In genomic region chr20:10573273-10573950, GRCh38 we compare ENCODE assay signal across 23 cellular contexts.
A peak's percentile ranks its signal among the peaks of the same experiment; 100 is the strongest.
DNase-seq lines count a peak whose midpoint lies in the region; ATAC-seq, FAIRE-seq and TF ChIP-seq lines count a peak whose summit lies in the region.
"Had no signal": no experiment of that assay in that cellular context is flagged by ENCODE, and none has a peak within 500 bp of the region (broad histone marks: within the 10 kb centered on the region; RNA-seq: fewer than 3 reads in every experiment).

No MANE protein-coding gene starts in this region.

- no peaks in the 10 kb centered on the region for H3K79me2 ChIP-seq in astrocyte (ENCODE audit: insufficient read depth, low read length)

- peaks cover 5% of the 10 kb centered on the region for H3K36me3 Mint-ChIP-seq in activated CD4-positive, alpha-beta T cell treated with anti-CD3 and anti-CD28 coated beads, Interleukin-2, amount 10 ng/mL, durations not matched to agents 24 days and 14 days (ENCODE audit: low read depth)
- H3K36me3 Mint-ChIP-seq in astrocyte (ENCODE audit: low read depth, unreplicated experiment) = peaks cover 10% of the 10 kb centered on the region
- peaks cover 19% of the 10 kb centered on the region for H3K36me3 Mint-ChIP-seq in type B pancreatic cell

- no peaks in the 10 kb centered on the region for H3K27me3 ChIP-seq in astrocyte (ENCODE audit: insufficient read depth, low read length)
- H3K27me3 ChIP-seq: breast epithelium, heart left ventricle, vagina had no signal

- H4K20me1 ChIP-seq in astrocyte (ENCODE audit: insufficient read depth, low read length) = no peaks in the 10 kb centered on the region

- H3K9me3 Mint-ChIP-seq in activated CD4-positive, alpha-beta T cell treated with anti-CD3 and anti-CD28 coated beads, Interleukin-2, amount 10 ng/mL, durations not matched to agents 24 days and 14 days = no peaks in the 10 kb centered on the region
- H3K9me3 Mint-ChIP-seq in astrocyte (ENCODE audit: unreplicated experiment) (peaks cover 2% of the 10 kb centered on the region), type B pancreatic cell (no peaks in the 10 kb centered on the region)
- no peaks in the 10 kb centered on the region for H3K9me3 Mint-ChIP-seq in stimulated activated naive CD8-positive, alpha-beta T cell treated with anti-CD3 and anti-CD28 coated beads, Interleukin-15, amount 100 ng/mL, for 72 hours
- H3K9me3 Mint-ChIP-seq: activated naive CD4-positive, alpha-beta T cell treated with anti-CD3 and anti-CD28 coated beads, Interleukin-2, amount 10 ng/mL, durations not matched to agents 7 days and 5 days; CD4-positive, alpha-beta memory T cell had no signal

- peak overlapping the region; percentile 25 for H3K27ac ChIP-seq in astrocyte (ENCODE audit: low read depth, low read length)
- H3K27ac ChIP-seq: breast epithelium, heart left ventricle, vagina had no signal

- no peaks in the 10 kb centered on the region for H3K9me3 ChIP-seq in astrocyte (ENCODE audit: insufficient read depth, low read depth, low read length)
- H3K9me3 ChIP-seq: breast epithelium, heart left ventricle, vagina had no signal

- peaks cover 14% of the 10 kb centered on the region for H3K4me1 ChIP-seq in astrocyte (ENCODE audit: insufficient read depth, low read length)
- H3K4me1 ChIP-seq: breast epithelium had no signal

- TF ChIP-seq CTCF in astrocyte (IDR thresholded peaks at IDR 0.05; ENCODE audit: insufficient read depth, low read depth, low read length) (no peak), type B pancreatic cell (conservative IDR thresholded peaks at IDR 0.05) (no peak)

- H2AFZ ChIP-seq in astrocyte (ENCODE audit: low read depth, low read length) = no peak overlapping the region

- H3K27ac Mint-ChIP-seq in activated CD4-positive, alpha-beta T cell treated with anti-CD3 and anti-CD28 coated beads, Interleukin-2, amount 10 ng/mL, durations not matched to agents 24 days and 14 days = no peak overlapping the region
- H3K27ac Mint-ChIP-seq in astrocyte (ENCODE audit: unreplicated experiment) (no peak overlapping the region), type B pancreatic cell (peak overlapping the region; percentile 19)
- H3K27ac Mint-ChIP-seq in stimulated activated naive CD8-positive, alpha-beta T cell treated with anti-CD3 and anti-CD28 coated beads, Interleukin-15, amount 100 ng/mL, for 72 hours = no peak overlapping the region
- H3K27ac Mint-ChIP-seq: activated naive CD4-positive, alpha-beta T cell treated with anti-CD3 and anti-CD28 coated beads, Interleukin-2, amount 10 ng/mL, durations not matched to agents 7 days and 5 days; CD4-positive, alpha-beta memory T cell had no signal

- H3K4me3 ChIP-seq in astrocyte (ENCODE audit: insufficient read depth, low read depth, low read length) = no peak overlapping the region
- H3K4me3 ChIP-seq: breast epithelium, heart left ventricle, vagina had no signal

- H3K36me3 ChIP-seq in astrocyte (ENCODE audit: insufficient read depth, low read length) = no peaks in the 10 kb centered on the region
- H3K36me3 ChIP-seq: breast epithelium, heart left ventricle, vagina had no signal

- intact Hi-C loops in activated CD4-positive, alpha-beta T cell treated with anti-CD3 and anti-CD28 coated beads, Interleukin-2, amount 10 ng/mL, durations not matched to agents 24 days and 14 days (cut with micrococcal nuclease) = no loop called here

- H3K4me3 Mint-ChIP-seq in activated CD4-positive, alpha-beta T cell treated with anti-CD3 and anti-CD28 coated beads, Interleukin-2, amount 10 ng/mL, durations not matched to agents 24 days and 14 days = no peak overlapping the region
- no peak overlapping the region for H3K4me3 Mint-ChIP-seq in astrocyte (ENCODE audit: unreplicated experiment)
- no peak overlapping the region for H3K4me3 Mint-ChIP-seq in type B pancreatic cell
- H3K4me3 Mint-ChIP-seq in stimulated activated naive CD8-positive, alpha-beta T cell treated with anti-CD3 and anti-CD28 coated beads, Interleukin-15, amount 100 ng/mL, for 72 hours = no peak overlapping the region
- H3K4me3 Mint-ChIP-seq: activated naive CD4-positive, alpha-beta T cell treated with anti-CD3 and anti-CD28 coated beads, Interleukin-2, amount 10 ng/mL, durations not matched to agents 7 days and 5 days; CD4-positive, alpha-beta memory T cell had no signal

- no peak for ATAC-seq in HG02981 (IDR thresholded peaks at IDR 0.05; ENCODE audit: unreplicated experiment)
- ATAC-seq in stimulated activated naive CD8-positive, alpha-beta T cell treated with anti-CD3 and anti-CD28 coated beads, Interleukin-15, amount 100 ng/mL, for 72 hours = no peak
- ATAC-seq: heart left ventricle, Panc1, SK-N-SH treated with all-trans-retinoic acid at 6 μM for 48 hours had no signal

- peak overlapping the region; percentile 9 for H3K9ac ChIP-seq in astrocyte (ENCODE audit: low read length)

- H3K27me3 Mint-ChIP-seq in activated CD4-positive, alpha-beta T cell treated with anti-CD3 and anti-CD28 coated beads, Interleukin-2, amount 10 ng/mL, durations not matched to agents 24 days and 14 days = no peaks in the 10 kb centered on the region
- H3K27me3 Mint-ChIP-seq in astrocyte (ENCODE audit: low read depth, unreplicated experiment) (no peaks in the 10 kb centered on the region), type B pancreatic cell (no peaks in the 10 kb centered on the region)
- H3K27me3 Mint-ChIP-seq in stimulated activated naive CD8-positive, alpha-beta T cell treated with anti-CD3 and anti-CD28 coated beads, Interleukin-15, amount 100 ng/mL, for 72 hours = no peaks in the 10 kb centered on the region
- H3K27me3 Mint-ChIP-seq: activated naive CD4-positive, alpha-beta T cell treated with anti-CD3 and anti-CD28 coated beads, Interleukin-2, amount 10 ng/mL, durations not matched to agents 7 days and 5 days; CD4-positive, alpha-beta memory T cell had no signal

- H3K4me1 Mint-ChIP-seq in activated CD4-positive, alpha-beta T cell treated with anti-CD3 and anti-CD28 coated beads, Interleukin-2, amount 10 ng/mL, durations not matched to agents 24 days and 14 days = peaks cover 19% of the 10 kb centered on the region
- H3K4me1 Mint-ChIP-seq in astrocyte (ENCODE audit: low read depth, unreplicated experiment) (peaks cover 22% of the 10 kb centered on the region), type B pancreatic cell (ENCODE audit: unreplicated experiment) (peaks cover 20% of the 10 kb centered on the region)
- H3K4me1 Mint-ChIP-seq in stimulated activated naive CD8-positive, alpha-beta T cell treated with anti-CD3 and anti-CD28 coated beads, Interleukin-15, amount 100 ng/mL, for 72 hours = peaks cover 24% of the 10 kb centered on the region

- no peak for FAIRE-seq in astrocyte (lab: Jason Lieb, UNC)
- FAIRE-seq: GM19239 had no signal

- H3K4me2 ChIP-seq in astrocyte (ENCODE audit: low read length) = peak overlapping the region; percentile 8

- peak; percentile 42 for DNase-seq in activated CD4-positive, alpha-beta T cell treated with anti-CD3 and anti-CD28 coated beads, Interleukin-2, amount 10 ng/mL, durations not matched to agents 24 days and 14 days
- DNase-seq in activated CD4-positive, alpha-beta T cell treated with anti-CD3 and anti-CD28 coated beads, Interleukin-2, amount 50 U/mL, for 48 hours = no peak
- peak; percentile 80 for DNase-seq in astrocyte (ENCODE audit: low read depth)
- peak; percentile 30 for DNase-seq in iris pigment epithelial cell (ENCODE audit: low read depth)
- no peak for DNase-seq in type B pancreatic cell (ENCODE audit: extremely low spot score, unreplicated experiment)
- no peak for DNase-seq in stimulated activated naive CD8-positive, alpha-beta T cell treated with anti-CD3 and anti-CD28 coated beads, Interleukin-15, amount 100 ng/mL, for 72 hours
- no peak for DNase-seq in AML-193 (lab: John Stamatoyannopoulos, UW)
- DNase-seq: activated CD4-positive, alpha-beta T cell treated with anti-CD3 and anti-CD28 coated beads, Interleukin-2, amount 50 U/mL, for 4 hours; activated naive CD4-positive, alpha-beta T cell treated with anti-CD3 and anti-CD28 coated beads, Interleukin-2, amount 10 ng/mL, durations not matched to agents 7 days and 5 days; CD4-positive, alpha-beta memory T cell; heart left ventricle; islet precursor cell; mesenchymal stem cell; MM.1S; NCI-H2029; NCI-H526 treated with DMSO at 0.1 percent for 48 hours; retina had no signal

Comparison
In these comparisons a context has a peak if more than half of its experiments do, and no peak if none do; other contexts are left out.
1. DNase-seq: peak in activated CD4-positive, alpha-beta T cell treated with anti-CD3 and anti-CD28 coated beads, Interleukin-2, amount 10 ng/mL, durations not matched to agents 24 days and 14 days (single experiment), astrocyte (single experiment) and iris pigment epithelial cell (single experiment); none in activated CD4-positive, alpha-beta T cell treated with anti-CD3 and anti-CD28 coated beads, Interleukin-2, amount 50 U/mL, for 48 hours (0 of 2), type B pancreatic cell (single experiment), stimulated activated naive CD8-positive, alpha-beta T cell treated with anti-CD3 and anti-CD28 coated beads, Interleukin-15, amount 100 ng/mL, for 72 hours (0 of 2) and AML-193 (0 of 2).